In genomic region chr3:127829537-127829936, GRCh38 we compare ENCODE assay signal across 1 cellular context.
TF ChIP-seq lines count a peak whose summit lies in the region.

No MANE protein-coding gene starts in this region.

TF ChIP-seq in K562, 482 proteins besides CTCF, POLR2A, EP300 and RAD21:
- peak; percentile 42 for TF ChIP-seq ZNF280A (IDR thresholded peaks at IDR 0.05; ENCODE audit: low read depth, partially characterized antibody)
- no peak for TF ChIP-seq PHTF2 (CRISPR knock-in tag; IDR thresholded peaks at IDR 0.05)
TF ChIP-seq in K562: peak in this region for 1.
